18 cellular contexts compared by ENCODE assay signal in the genomic region with DNA sequence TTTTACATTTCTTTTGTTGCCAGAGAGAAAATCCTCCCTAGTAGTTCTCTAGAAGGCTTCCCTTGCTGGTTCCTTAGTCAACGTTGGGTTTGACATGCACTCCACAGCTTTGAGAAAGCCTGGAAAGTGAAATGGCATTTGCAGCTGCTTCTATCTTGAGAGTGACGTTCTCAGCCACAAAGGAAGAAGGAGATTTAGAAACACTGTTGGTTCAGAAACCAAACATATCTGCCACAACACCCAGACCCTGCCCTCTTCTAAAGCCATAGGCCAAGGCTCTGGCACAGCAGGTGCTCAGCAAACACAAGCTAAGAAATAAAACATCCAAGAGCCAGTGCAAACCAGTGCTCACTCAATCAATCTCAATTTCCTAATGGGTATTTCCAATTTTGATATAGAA.
A peak's percentile ranks its signal among the peaks of the same experiment; 100 is the strongest.
DNase-seq lines count a peak whose midpoint lies in the region; ATAC-seq lines count a peak whose summit lies in the region.
"Had no signal": no experiment of that assay in that cellular context is flagged by ENCODE, and none has a peak within 500 bp of the region (broad histone marks: within the 10 kb centered on the region; RNA-seq: fewer than 3 reads in every experiment).

No MANE protein-coding gene starts in this region.

- H3K36me3 Mint-ChIP-seq in activated naive CD8-positive, alpha-beta T cell: no peaks in the 10 kb centered on the region
- H3K36me3 Mint-ChIP-seq in activated naive CD8-positive, alpha-beta T cell treated with anti-CD3 and anti-CD28 coated beads, Interleukin-2, amount 50 U/mL, for 24 hours (ENCODE audit: low read depth): no peaks in the 10 kb centered on the region
- H3K36me3 Mint-ChIP-seq in activated T-helper 1 cell treated with anti-CD3 and anti-CD28 coated beads, Interleukin-12 subunit alpha, Interleukin-12 subunit beta, Interleukin-2, Interleukin-4 antibody, amounts not matched to agents 30 ng/mL and 10 ng/mL and 1 ng/mL, durations not matched to agents 14 hours and 24 hours and 36 hours (ENCODE audit: low read depth): peaks cover 2% of the 10 kb centered on the region
- H3K36me3 Mint-ChIP-seq: neural progenitor cell had no signal

- no peak for DNase-seq in activated naive CD8-positive, alpha-beta T cell treated with anti-CD3 and anti-CD28 coated beads, Interleukin-2, amount 50 U/mL, for 24 hours
- DNase-seq in LHCN-M2 (ENCODE audit: low read depth): peak; percentile 1
- DNase-seq in activated T-helper 1 cell treated with anti-CD3 and anti-CD28 coated beads, Interleukin-12 subunit alpha, Interleukin-12 subunit beta, Interleukin-2, Interleukin-4 antibody, amounts not matched to agents 30 ng/mL and 10 ng/mL and 1 ng/mL, durations not matched to agents 14 hours and 24 hours and 36 hours (ENCODE audit: low spot score): no peak
- DNase-seq in stimulated activated naive CD8-positive, alpha-beta T cell treated with anti-CD3 and anti-CD28 coated beads, Interleukin-15, amount 100 ng/mL, for 72 hours: no peak
- no peak for DNase-seq in activated CD8-positive, alpha-beta memory T cell treated with anti-CD3 and anti-CD28 coated beads, Interleukin-2, amount 50 U/mL, for 4 hours
- no peak for DNase-seq in stimulated activated CD4-positive, alpha-beta T cell treated with anti-CD3 and anti-CD28 coated beads, Interleukin-2, amount 100 ng/mL, for 48 hours
- DNase-seq: dorsolateral prefrontal cortex, gastrocnemius medialis, HFFc6, Karpas-422, mucosa of descending colon, NCI-H1694, OCI-M1, substantia nigra, upper lobe of left lung had no signal

- H3K9me3 Mint-ChIP-seq in activated naive CD8-positive, alpha-beta T cell (ENCODE audit: low read depth): no peaks in the 10 kb centered on the region
- H3K9me3 Mint-ChIP-seq in activated naive CD8-positive, alpha-beta T cell treated with anti-CD3 and anti-CD28 coated beads, Interleukin-2, amount 50 U/mL, for 24 hours: peaks cover 7% of the 10 kb centered on the region
- peaks cover 6% of the 10 kb centered on the region for H3K9me3 Mint-ChIP-seq in activated T-helper 1 cell treated with anti-CD3 and anti-CD28 coated beads, Interleukin-12 subunit alpha, Interleukin-12 subunit beta, Interleukin-2, Interleukin-4 antibody, amounts not matched to agents 30 ng/mL and 10 ng/mL and 1 ng/mL, durations not matched to agents 14 hours and 24 hours and 36 hours
- H3K9me3 Mint-ChIP-seq in stimulated activated naive CD8-positive, alpha-beta T cell treated with anti-CD3 and anti-CD28 coated beads, Interleukin-15, amount 100 ng/mL, for 72 hours: peaks cover 0 to 12% of the 10 kb centered on the region in 2 donors
- H3K9me3 Mint-ChIP-seq: central memory CD8-positive, alpha-beta T cell had no signal

- intact Hi-C loops in activated T-helper 1 cell treated with anti-CD3 and anti-CD28 coated beads, Interleukin-12 subunit alpha, Interleukin-12 subunit beta, Interleukin-2, Interleukin-4 antibody, amounts not matched to agents 30 ng/mL and 10 ng/mL and 1 ng/mL, durations not matched to agents 14 hours and 24 hours and 36 hours (cut with micrococcal nuclease): no loop called here

- H3K4me3 Mint-ChIP-seq in activated naive CD8-positive, alpha-beta T cell: peak overlapping the region; percentile 17
- H3K4me3 Mint-ChIP-seq in activated naive CD8-positive, alpha-beta T cell treated with anti-CD3 and anti-CD28 coated beads, Interleukin-2, amount 50 U/mL, for 24 hours: no peak overlapping the region
- H3K4me3 Mint-ChIP-seq in activated T-helper 1 cell treated with anti-CD3 and anti-CD28 coated beads, Interleukin-12 subunit alpha, Interleukin-12 subunit beta, Interleukin-2, Interleukin-4 antibody, amounts not matched to agents 30 ng/mL and 10 ng/mL and 1 ng/mL, durations not matched to agents 14 hours and 24 hours and 36 hours: peak overlapping the region; percentile 22
- H3K4me3 Mint-ChIP-seq in stimulated activated naive CD8-positive, alpha-beta T cell treated with anti-CD3 and anti-CD28 coated beads, Interleukin-15, amount 100 ng/mL, for 72 hours: peak overlapping the region in 1 of 2 donors; percentile 59
- H3K4me3 Mint-ChIP-seq: HFFc6, neural progenitor cell had no signal

- H3K4me1 Mint-ChIP-seq in activated naive CD8-positive, alpha-beta T cell (ENCODE audit: low read depth): peaks cover 48% of the 10 kb centered on the region
- H3K4me1 Mint-ChIP-seq in activated naive CD8-positive, alpha-beta T cell treated with anti-CD3 and anti-CD28 coated beads, Interleukin-2, amount 50 U/mL, for 24 hours: peaks cover 26% of the 10 kb centered on the region
- peaks cover 28% of the 10 kb centered on the region for H3K4me1 Mint-ChIP-seq in activated T-helper 1 cell treated with anti-CD3 and anti-CD28 coated beads, Interleukin-12 subunit alpha, Interleukin-12 subunit beta, Interleukin-2, Interleukin-4 antibody, amounts not matched to agents 30 ng/mL and 10 ng/mL and 1 ng/mL, durations not matched to agents 14 hours and 24 hours and 36 hours (ENCODE audit: low read depth)
- H3K4me1 Mint-ChIP-seq in stimulated activated naive CD8-positive, alpha-beta T cell treated with anti-CD3 and anti-CD28 coated beads, Interleukin-15, amount 100 ng/mL, for 72 hours: peaks cover 39% of the 10 kb centered on the region
- H3K4me1 Mint-ChIP-seq: central memory CD8-positive, alpha-beta T cell had no signal

- H3K27ac Mint-ChIP-seq in activated naive CD8-positive, alpha-beta T cell: peak overlapping the region; percentile 64
- no peak overlapping the region for H3K27ac Mint-ChIP-seq in activated naive CD8-positive, alpha-beta T cell treated with anti-CD3 and anti-CD28 coated beads, Interleukin-2, amount 50 U/mL, for 24 hours
- H3K27ac Mint-ChIP-seq in activated T-helper 1 cell treated with anti-CD3 and anti-CD28 coated beads, Interleukin-12 subunit alpha, Interleukin-12 subunit beta, Interleukin-2, Interleukin-4 antibody, amounts not matched to agents 30 ng/mL and 10 ng/mL and 1 ng/mL, durations not matched to agents 14 hours and 24 hours and 36 hours: peak overlapping the region; percentile 65
- H3K27ac Mint-ChIP-seq in stimulated activated naive CD8-positive, alpha-beta T cell treated with anti-CD3 and anti-CD28 coated beads, Interleukin-15, amount 100 ng/mL, for 72 hours: peak overlapping the region; percentile 71 to 78
- H3K27ac Mint-ChIP-seq: HFFc6, neural progenitor cell had no signal

- no peak for ATAC-seq in activated naive CD8-positive, alpha-beta T cell treated with anti-CD3 and anti-CD28 coated beads, Interleukin-2, amount 50 U/mL, for 24 hours
- no peak for ATAC-seq in stimulated activated naive CD8-positive, alpha-beta T cell treated with anti-CD3 and anti-CD28 coated beads, Interleukin-15, amount 100 ng/mL, for 72 hours
- ATAC-seq: gastrocnemius medialis, mucosa of descending colon had no signal

- no peaks in the 10 kb centered on the region for H3K27me3 Mint-ChIP-seq in activated naive CD8-positive, alpha-beta T cell
- H3K27me3 Mint-ChIP-seq in activated naive CD8-positive, alpha-beta T cell treated with anti-CD3 and anti-CD28 coated beads, Interleukin-2, amount 50 U/mL, for 24 hours: no peaks in the 10 kb centered on the region
- H3K27me3 Mint-ChIP-seq in activated T-helper 1 cell treated with anti-CD3 and anti-CD28 coated beads, Interleukin-12 subunit alpha, Interleukin-12 subunit beta, Interleukin-2, Interleukin-4 antibody, amounts not matched to agents 30 ng/mL and 10 ng/mL and 1 ng/mL, durations not matched to agents 14 hours and 24 hours and 36 hours (ENCODE audit: insufficient read depth): peaks cover 3% of the 10 kb centered on the region
- H3K27me3 Mint-ChIP-seq in stimulated activated naive CD8-positive, alpha-beta T cell treated with anti-CD3 and anti-CD28 coated beads, Interleukin-15, amount 100 ng/mL, for 72 hours: no peaks in the 10 kb centered on the region
